22 cellular contexts compared by ENCODE assay signal in genomic region chr2:204901591-204901990, GRCh38.
DNase-seq lines count a peak whose midpoint lies in the region; ATAC-seq, FAIRE-seq and TF ChIP-seq lines count a peak whose summit lies in the region.
"Had no signal": no experiment of that assay in that cellular context is flagged by ENCODE, and none has a peak within 500 bp of the region (broad histone marks: within the 10 kb centered on the region; RNA-seq: fewer than 3 reads in every experiment).

No MANE protein-coding gene starts in this region.

- POLR2A ChIA-PET in A549 (lab: Yijun Ruan, JAX), result no interaction called here

- CTCF ChIA-PET in A549 (lab: Yijun Ruan, JAX), result interaction anchor here (1.7 kb wide), 1 partner anchor 11 kb away, joined by 5 read pairs; no protein-coding TSS in a partner anchor

- peak overlapping the region; percentile 58; the same call in 2 of the 3 replicates for H3K4me2 ChIP-seq in A549
- H3K4me2 ChIP-seq: BLaER1 treated with 17β-estradiol and CSF1 and Interleukin-3, amounts not matched to agents 10 nM and 100 nM had no signal

- no peak for ATAC-seq in A549
- peak; percentile 28 for ATAC-seq in activated naive CD8-positive, alpha-beta T cell treated with anti-CD3 and anti-CD28 coated beads, Interleukin-2, amount 50 U/mL, for 24 hours
- ATAC-seq: CD8-positive, alpha-beta T cell; K562 had no signal

- peaks cover 5% of the 10 kb centered on the region for H3K36me3 Mint-ChIP-seq in activated naive CD8-positive, alpha-beta T cell treated with anti-CD3 and anti-CD28 coated beads, Interleukin-2, amount 50 U/mL, for 24 hours (ENCODE audit: low read depth)

- no peak for TF ChIP-seq POLR2A in A549 (IDR thresholded peaks at IDR 0.05; ENCODE audit: low read length)

- WGBS in A549 (ENCODE audit: missing lambda C conversion rate), result 86% methylated on average over 1 of the region's 1 CpG

- TF ChIP-seq EP300 in A549 (IDR thresholded peaks at IDR 0.05), result no peak

- H3K27ac ChIP-seq in A549 (peak overlapping the region; percentile 47 to 63; a peak in 4 of 6 replicates), C4-2B (peak overlapping the region; percentile 6; the same call in 1 of the 2 replicates)
- H3K27ac ChIP-seq: BLaER1 treated with 17β-estradiol and CSF1 and Interleukin-3, amounts not matched to agents 10 nM and 100 nM; Peyer's patch had no signal

- peaks cover 7% of the 10 kb centered on the region; the same call in 1 of the 3 replicates for H3K9me3 ChIP-seq in A549
- H3K9me3 ChIP-seq: Peyer's patch had no signal

- H3K27ac Mint-ChIP-seq in activated naive CD8-positive, alpha-beta T cell treated with anti-CD3 and anti-CD28 coated beads, Interleukin-2, amount 50 U/mL, for 24 hours, result no peak overlapping the region
- H3K27ac Mint-ChIP-seq: CD8-positive, alpha-beta T cell had no signal

- TF ChIP-seq RAD21 in A549 (conservative IDR thresholded peaks at IDR 0.05 in 1 of 2, IDR thresholded peaks at IDR 0.05 in 1 of 2), result no peak

- H3K4me1 Mint-ChIP-seq in activated naive CD8-positive, alpha-beta T cell treated with anti-CD3 and anti-CD28 coated beads, Interleukin-2, amount 50 U/mL, for 24 hours, result peaks cover 10% of the 10 kb centered on the region

- FAIRE-seq in A549 (lab: Jason Lieb, UNC), result no peak
- FAIRE-seq: D721Med, H54, HepG2, K562 had no signal

- no peak overlapping the region for H3K4me3 Mint-ChIP-seq in activated naive CD8-positive, alpha-beta T cell treated with anti-CD3 and anti-CD28 coated beads, Interleukin-2, amount 50 U/mL, for 24 hours
- H3K4me3 Mint-ChIP-seq: CD8-positive, alpha-beta T cell had no signal

- DNase-seq in A549 (ENCODE audit: low read depth in 1 of 2, low spot score in 1 of 2), result no peak
- no peak for DNase-seq in activated naive CD8-positive, alpha-beta T cell treated with anti-CD3 and anti-CD28 coated beads, Interleukin-2, amount 50 U/mL, for 24 hours
- peak; percentile 71 for DNase-seq in kidney tubule cell (ENCODE audit: low spot score)
- DNase-seq in OCI-M1 (lab: John Stamatoyannopoulos, UW), result no peak
- DNase-seq in COLO668 (lab: John Stamatoyannopoulos, UW; ENCODE audit: unreplicated experiment), result no peak
- DNase-seq in dermis blood vessel endothelial cell, result no peak
- DNase-seq: ACHN; CD8-positive, alpha-beta T cell; DMS79; NCI-H1694 treated with DMSO at 0.1 percent for 48 hours; NCI-H2081 treated with DMSO at 0.1 percent for 48 hours; NCI-H2171 treated with DMSO at 0.1 percent for 48 hours; NCI-H524 treated with DMSO at 0.1 percent for 48 hours; NCI-H82; Peyer's patch had no signal

- H3K9me3 Mint-ChIP-seq in activated naive CD8-positive, alpha-beta T cell treated with anti-CD3 and anti-CD28 coated beads, Interleukin-2, amount 50 U/mL, for 24 hours, result peaks cover 18% of the 10 kb centered on the region

- H3K27me3 Mint-ChIP-seq in activated naive CD8-positive, alpha-beta T cell treated with anti-CD3 and anti-CD28 coated beads, Interleukin-2, amount 50 U/mL, for 24 hours, result no peaks in the 10 kb centered on the region

- TF ChIP-seq CTCF in A549 (IDR thresholded peaks at IDR 0.05) (no peak), C4-2B (conservative IDR thresholded peaks at IDR 0.05) (no peak)

- no peak overlapping the region for H3K4me3 ChIP-seq in A549
- H3K4me3 ChIP-seq: BLaER1 treated with 17β-estradiol and CSF1 and Interleukin-3, amounts not matched to agents 10 nM and 100 nM; K562; MG63; Peyer's patch had no signal

- peaks cover 34% of the 10 kb centered on the region for H3K4me1 ChIP-seq in A549
- H3K4me1 ChIP-seq: BLaER1 treated with 17β-estradiol and CSF1 and Interleukin-3, amounts not matched to agents 10 nM and 100 nM; Peyer's patch had no signal

TF ChIP-seq in A549, 52 proteins besides CTCF, POLR2A, EP300 and RAD21:
- no peak for TF ChIP-seq CHD4 (IDR thresholded peaks at IDR 0.05; ENCODE audit: borderline replicate concordance)
- no peak for TF ChIP-seq NFE2L2 (conservative IDR thresholded peaks at IDR 0.05; ENCODE audit: low read length)
- TF ChIP-seq EHMT2 (IDR thresholded peaks at IDR 0.05; ENCODE audit: low read depth), result no peak
- TF ChIP-seq MAZ (IDR thresholded peaks at IDR 0.05; ENCODE audit: borderline replicate concordance, low read depth, low read length), result no peak
- TF ChIP-seq RNF2 (IDR thresholded peaks at IDR 0.05; ENCODE audit: borderline replicate concordance, low read depth), result no peak
- TF ChIP-seq ELK1 (IDR thresholded peaks at IDR 0.05; ENCODE audit: low read depth, low read length), result no peak
- no peak for TF ChIP-seq HDAC2 (IDR thresholded peaks at IDR 0.05)
- no peak for TF ChIP-seq HOXB5 (CRISPR knock-in tag; IDR thresholded peaks at IDR 0.05)
- TF ChIP-seq HMGXB4 (CRISPR knock-in tag; IDR thresholded peaks at IDR 0.05; ENCODE audit: borderline replicate concordance), result no peak
- no peak for TF ChIP-seq EHF (CRISPR knock-in tag; IDR thresholded peaks at IDR 0.05)
- TF ChIP-seq RARB (CRISPR knock-in tag; IDR thresholded peaks at IDR 0.05), result no peak
- no peak for TF ChIP-seq GATA3 (IDR thresholded peaks at IDR 0.05; ENCODE audit: borderline replicate concordance)
- no peak for TF ChIP-seq HOXB13 (CRISPR knock-in tag; IDR thresholded peaks at IDR 0.05; ENCODE audit: low read depth)
- TF ChIP-seq HEYL (CRISPR knock-in tag; IDR thresholded peaks at IDR 0.05), result no peak
- no peak for TF ChIP-seq FOSB (CRISPR knock-in tag; IDR thresholded peaks at IDR 0.05)
